33 cellular contexts compared by ENCODE assay signal in genomic region chr4:12137556-12137955, GRCh38.
DNase-seq lines count a peak whose midpoint lies in the region; ATAC-seq and TF ChIP-seq lines count a peak whose summit lies in the region.
"Had no signal": no experiment of that assay in that cellular context is flagged by ENCODE, and none has a peak within 500 bp of the region (broad histone marks: within the 10 kb centered on the region; RNA-seq: fewer than 3 reads in every experiment).

No MANE protein-coding gene starts in this region.

- no peaks in the 10 kb centered on the region for H3K27me3 ChIP-seq in endocrine pancreas (ENCODE audit: control insufficient read depth, insufficient read depth, low read length)
- H3K27me3 ChIP-seq: ascending aorta, BE2C, cardiac muscle cell, neural progenitor cell, pancreas had no signal

- DNase-seq in DMS153 (lab: John Stamatoyannopoulos, UW) (peak; percentile 45), NCI-H1105 treated with DMSO at 0.1 percent for 48 hours (lab: John Stamatoyannopoulos, UW) (peak; percentile 77), NCI-H524 (lab: John Stamatoyannopoulos, UW) (peak; percentile 50 to 83), COLO829 (ENCODE audit: low spot score) (no peak), left cardiac atrium (no peak), nephron progenitor cell (no peak)
- DNase-seq: activated CD4-positive, alpha-beta T cell treated with anti-CD3 and anti-CD28 coated beads, Interleukin-2, amount 50 U/mL, for 48 hours; activated CD4-positive, CD25-positive, alpha-beta regulatory T cell treated with anti-CD3 and anti-CD28 coated beads, Interleukin-2, amount 50 U/mL, for 72 hours; activated gamma-delta T cell treated with Interleukin-2 at 50 U/mL for 16 hours; activated naive CD8-positive, alpha-beta T cell treated with anti-CD3 and anti-CD28 coated beads, Interleukin-2, amount 10 ng/mL, durations not matched to agents 7 days and 5 days; activated T-cell treated with anti-CD3 and anti-CD28 coated beads, Interleukin-2, amount 50 U/mL, for 48 hours; BE2C; CD8-positive, alpha-beta memory T cell; DMS79 treated with DMSO at 0.1 percent for 48 hours; effector CD4-positive, alpha-beta T cell; GF-D8; immature natural killer cell; NCI-H1436; pancreas; PC-9; stimulated activated naive B cell treated with anti-CD40 and anti-IgM and Interleukin-4, amounts not matched to agents 10 μg/mL and 1 μg/mL and 100 μg/mL, for 72 hours; T-helper 17 cell had no signal

- H3K9ac ChIP-seq in endocrine pancreas (ENCODE audit: control insufficient read depth, insufficient read depth, low read length): no peak overlapping the region
- H3K9ac ChIP-seq: neural progenitor cell had no signal

- no peaks in the 10 kb centered on the region for H3K36me3 Mint-ChIP-seq in nephron progenitor cell (ENCODE audit: low read depth)
- H3K36me3 Mint-ChIP-seq: activated naive CD8-positive, alpha-beta T cell treated with anti-CD3 and anti-CD28 coated beads, Interleukin-2, amount 10 ng/mL, durations not matched to agents 7 days and 5 days; CD8-positive, alpha-beta memory T cell; immature natural killer cell; neural progenitor cell; stimulated activated naive B cell treated with anti-CD40 and anti-IgM and Interleukin-4, amounts not matched to agents 10 μg/mL and 1 μg/mL and 100 μg/mL, for 72 hours; type B pancreatic cell had no signal

- intact Hi-C loops in left cardiac atrium (cut with DNase I): no loop called here

- peaks cover 17% of the 10 kb centered on the region for H3K9me3 Mint-ChIP-seq in nephron progenitor cell

- ATAC-seq in left cardiac atrium (no peak), HG03457 (IDR thresholded peaks at IDR 0.05; ENCODE audit: unreplicated experiment) (no peak)
- ATAC-seq: GM23338; left lobe of liver; Right ventricle myocardium inferior; SK-N-SH treated with all-trans-retinoic acid at 6 μM for 48 hours; stimulated activated naive B cell treated with anti-CD40 and anti-IgM and Interleukin-4, amounts not matched to agents 10 μg/mL and 1 μg/mL and 100 μg/mL, for 72 hours; T-helper 17 cell had no signal

- peaks cover 5% of the 10 kb centered on the region for H3K9me3 ChIP-seq in endocrine pancreas (ENCODE audit: control insufficient read depth, low read length)
- H3K9me3 ChIP-seq: BE2C, pancreas had no signal

- H3K36me3 ChIP-seq in endocrine pancreas (ENCODE audit: control insufficient read depth, insufficient read depth, low read length): no peaks in the 10 kb centered on the region
- H3K36me3 ChIP-seq: ascending aorta, BE2C, cardiac muscle cell, neural progenitor cell, pancreas had no signal

- no peaks in the 10 kb centered on the region for H3K4me1 Mint-ChIP-seq in nephron progenitor cell
- H3K4me1 Mint-ChIP-seq: activated naive CD8-positive, alpha-beta T cell treated with anti-CD3 and anti-CD28 coated beads, Interleukin-2, amount 10 ng/mL, durations not matched to agents 7 days and 5 days; CD8-positive, alpha-beta memory T cell; GM23338; immature natural killer cell; neural progenitor cell; stimulated activated naive B cell treated with anti-CD40 and anti-IgM and Interleukin-4, amounts not matched to agents 10 μg/mL and 1 μg/mL and 100 μg/mL, for 72 hours; T-helper 17 cell had no signal

- H3K4me3 Mint-ChIP-seq in nephron progenitor cell: no peak overlapping the region
- H3K4me3 Mint-ChIP-seq: activated naive CD8-positive, alpha-beta T cell treated with anti-CD3 and anti-CD28 coated beads, Interleukin-2, amount 10 ng/mL, durations not matched to agents 7 days and 5 days; CD8-positive, alpha-beta memory T cell; GM23338; immature natural killer cell; neural progenitor cell; stimulated activated naive B cell treated with anti-CD40 and anti-IgM and Interleukin-4, amounts not matched to agents 10 μg/mL and 1 μg/mL and 100 μg/mL, for 72 hours; T-helper 17 cell; type B pancreatic cell had no signal

- no peaks in the 10 kb centered on the region for H3K27me3 Mint-ChIP-seq in nephron progenitor cell (ENCODE audit: low read depth, poor library complexity)
- H3K27me3 Mint-ChIP-seq: activated naive CD8-positive, alpha-beta T cell treated with anti-CD3 and anti-CD28 coated beads, Interleukin-2, amount 10 ng/mL, durations not matched to agents 7 days and 5 days; CD8-positive, alpha-beta memory T cell; stimulated activated naive B cell treated with anti-CD40 and anti-IgM and Interleukin-4, amounts not matched to agents 10 μg/mL and 1 μg/mL and 100 μg/mL, for 72 hours; T-helper 17 cell; type B pancreatic cell had no signal

- H3K27ac Mint-ChIP-seq in nephron progenitor cell: no peak overlapping the region
- H3K27ac Mint-ChIP-seq: activated naive CD8-positive, alpha-beta T cell treated with anti-CD3 and anti-CD28 coated beads, Interleukin-2, amount 10 ng/mL, durations not matched to agents 7 days and 5 days; CD8-positive, alpha-beta memory T cell; GM23338; immature natural killer cell; neural progenitor cell; stimulated activated naive B cell treated with anti-CD40 and anti-IgM and Interleukin-4, amounts not matched to agents 10 μg/mL and 1 μg/mL and 100 μg/mL, for 72 hours; T-helper 17 cell; type B pancreatic cell had no signal

- peak overlapping the region; percentile 34 for H3K4me3 ChIP-seq in endocrine pancreas (ENCODE audit: control insufficient read depth, insufficient read depth, low read length)
- H3K4me3 ChIP-seq: ascending aorta, cardiac muscle cell, GM23338, neural progenitor cell, pancreas, PC-9, skin epidermis had no signal

- no peak for TF ChIP-seq CTCF in nephron progenitor cell (IDR thresholded peaks at IDR 0.05)

- peaks cover 8% of the 10 kb centered on the region for H3K4me1 ChIP-seq in endocrine pancreas (ENCODE audit: control insufficient read depth, insufficient read depth, low read length)
- H3K4me1 ChIP-seq: ascending aorta, BE2C, neural progenitor cell, pancreas had no signal

Comparison
In these comparisons a context has a peak if more than half of its experiments do, and no peak if none do; other contexts are left out.
1. DNase-seq: peak in DMS153 (single experiment), NCI-H1105 treated with DMSO at 0.1 percent for 48 hours (single experiment) and NCI-H524 (2 of 2); none in COLO829 (single experiment), left cardiac atrium (single experiment) and nephron progenitor cell (single experiment).